ENCODE assay signal across 28 cellular contexts in genomic region chr6:142280927-142281326, GRCh38.
"Had no signal": no experiment of that assay in that cellular context is flagged by ENCODE, and none has a peak within 500 bp of the region (broad histone marks: within the 10 kb centered on the region; RNA-seq: fewer than 3 reads in every experiment).

No MANE protein-coding gene starts in this region.

- H3K4me3 ChIP-seq: colonic mucosa, coronary artery, dorsolateral prefrontal cortex, esophagus muscularis mucosa, esophagus squamous epithelium, gastrocnemius medialis, gastroesophageal sphincter, heart left ventricle, heart right ventricle had no signal

- H3K9me3 ChIP-seq: colonic mucosa, gastrocnemius medialis had no signal

- H3K36me3 ChIP-seq: colonic mucosa, esophagus muscularis mucosa, esophagus squamous epithelium, gastrocnemius medialis, gastroesophageal sphincter, heart left ventricle, heart right ventricle had no signal

- H3K27ac ChIP-seq: colonic mucosa, coronary artery, dorsolateral prefrontal cortex, epithelial cell of prostate, esophagus muscularis mucosa, esophagus squamous epithelium, foreskin keratinocyte, gastrocnemius medialis, gastroesophageal sphincter, heart left ventricle, heart right ventricle had no signal

- DNase-seq: colonic mucosa; cortex of kidney; dermis blood vessel endothelial cell; dorsolateral prefrontal cortex; effector CD4-positive, alpha-beta T cell; effector CD8-positive, alpha-beta T cell; effector memory CD4-positive, alpha-beta T cell; effector memory CD8-positive, alpha-beta T cell; endodermal cell; erythroblast; esophagus squamous epithelium; foreskin fibroblast; foreskin keratinocyte; foreskin melanocyte; gastrocnemius medialis; glutamatergic neuron; head of caudate nucleus; heart left ventricle; heart right ventricle had no signal

- H3K4me1 ChIP-seq: colonic mucosa, esophagus muscularis mucosa, esophagus squamous epithelium, foreskin keratinocyte, gastrocnemius medialis, gastroesophageal sphincter, heart left ventricle, heart right ventricle had no signal

- H3K27me3 ChIP-seq: colonic mucosa, dorsolateral prefrontal cortex, esophagus muscularis mucosa, esophagus squamous epithelium, foreskin keratinocyte, gastrocnemius medialis, gastroesophageal sphincter, heart left ventricle, heart right ventricle had no signal

- ATAC-seq: effector memory CD8-positive, alpha-beta T cell; esophagus mucosa; foreskin keratinocyte; gastrocnemius medialis; gastroesophageal sphincter; heart left ventricle; heart right ventricle had no signal

- FAIRE-seq: colon, endometrium, endothelial cell of umbilical vein, frontal cortex had no signal
